Comparison of ENCODE assay signal across 15 cellular contexts in genomic region chr7:140453785-140454656, GRCh38. TPM values are rescaled to one million over a fixed set of nuclear protein-coding genes. Genes with fewer than 3 reads are reported as not detected.
DNase-seq lines count a peak whose midpoint lies in the region; ATAC-seq and TF ChIP-seq lines count a peak whose summit lies in the region.
"Not testable (repeated sequence)": the region's sequence is repeated elsewhere in the genome, so short reads cannot be mapped to it uniquely, and the experiment has no call there.
"Had no signal": no experiment of that assay in that cellular context is flagged by ENCODE, and none has a peak within 500 bp of the region (broad histone marks: within the 10 kb centered on the region; RNA-seq: fewer than 3 reads in every experiment).

No MANE protein-coding gene starts in this region.

- peaks cover 44% of the 10 kb centered on the region for H3K4me1 Mint-ChIP-seq in CD4-positive, alpha-beta T cell (ENCODE audit: low read depth)
- peaks cover 43% of the 10 kb centered on the region for H3K4me1 Mint-ChIP-seq in activated CD8-positive, alpha-beta memory T cell treated with anti-CD3 and anti-CD28 coated beads, Interleukin-2, amount 10 ng/mL, durations not matched to agents 7 days and 5 days
- H3K4me1 Mint-ChIP-seq in activated naive CD4-positive, alpha-beta T cell treated with anti-CD3 and anti-CD28 coated beads, Interleukin-2, amount 10 ng/mL, durations not matched to agents 7 days and 5 days = peaks cover 32% of the 10 kb centered on the region
- H3K4me1 Mint-ChIP-seq in naive thymus-derived CD4-positive, alpha-beta T cell = peaks cover 20 to 54% (median 28%) of the 10 kb centered on the region in 7 donors
- peaks cover 35% of the 10 kb centered on the region for H3K4me1 Mint-ChIP-seq in stimulated activated memory B cell treated with anti-CD40 and anti-IgM and Interleukin-4, amounts not matched to agents 10 μg/mL and 1 μg/mL and 100 μg/mL, for 72 hours

- H3K9ac ChIP-seq in HUES64 (ENCODE audit: low read depth, low read length) = not testable (repeated sequence)
- H3K9ac ChIP-seq in colonic mucosa (ENCODE audit: low read depth in 2 of 2, low read length in 2 of 2) = peak overlapping the region in 1 of 2 donors; percentile 64

- not testable (repeated sequence) for H3K9me3 ChIP-seq in CD4-positive, alpha-beta T cell (ENCODE audit: control insufficient read depth, low read length); HUES64 (ENCODE audit: insufficient read depth, low read depth, low read length); colonic mucosa; naive thymus-derived CD4-positive, alpha-beta T cell (ENCODE audit: control insufficient read depth in 2 of 3, low read length in 3 of 3)

- H3K27ac Mint-ChIP-seq in CD4-positive, alpha-beta T cell = peak overlapping the region; percentile 45
- peak overlapping the region; percentile 75 for H3K27ac Mint-ChIP-seq in activated CD8-positive, alpha-beta memory T cell treated with anti-CD3 and anti-CD28 coated beads, Interleukin-2, amount 10 ng/mL, durations not matched to agents 7 days and 5 days
- H3K27ac Mint-ChIP-seq in activated naive CD4-positive, alpha-beta T cell treated with anti-CD3 and anti-CD28 coated beads, Interleukin-2, amount 10 ng/mL, durations not matched to agents 7 days and 5 days = peak overlapping the region; percentile 3
- H3K27ac Mint-ChIP-seq in naive thymus-derived CD4-positive, alpha-beta T cell = peak overlapping the region in 8 of 9 donors; percentile 28 to 82 (median 68)
- peak overlapping the region; percentile 80 for H3K27ac Mint-ChIP-seq in stimulated activated memory B cell treated with anti-CD40 and anti-IgM and Interleukin-4, amounts not matched to agents 10 μg/mL and 1 μg/mL and 100 μg/mL, for 72 hours

- POLR2A ChIA-PET in CD4-positive, alpha-beta T cell (lab: Charles Lee) = interaction anchor here (1.0 kb wide), 1 partner anchor 77 kb away, joined by 4 read pairs; no protein-coding TSS in a partner anchor
- POLR2A ChIA-PET in naive thymus-derived CD4-positive, alpha-beta T cell (lab: Charles Lee) = interaction anchor here (1.0 kb wide), 1 partner anchor 24 kb away, joined by 5 read pairs; no protein-coding TSS in a partner anchor

- H3K27me3 ChIP-seq in CD4-positive, alpha-beta T cell (ENCODE audit: control insufficient read depth, insufficient read depth, low read length); HUES64 (ENCODE audit: insufficient read depth, low read length); colonic mucosa; naive thymus-derived CD4-positive, alpha-beta T cell (ENCODE audit: control insufficient read depth in 2 of 2, insufficient read depth in 2 of 2, low read length in 2 of 2): not testable (repeated sequence)

- WGBS in HUES64 = 96% methylated on average over 7 of the region's 9 CpGs

- H3K27me3 Mint-ChIP-seq in CD4-positive, alpha-beta T cell; activated CD8-positive, alpha-beta memory T cell treated with anti-CD3 and anti-CD28 coated beads, Interleukin-2, amount 10 ng/mL, durations not matched to agents 7 days and 5 days; activated naive CD4-positive, alpha-beta T cell treated with anti-CD3 and anti-CD28 coated beads, Interleukin-2, amount 10 ng/mL, durations not matched to agents 7 days and 5 days; naive thymus-derived CD4-positive, alpha-beta T cell; stimulated activated memory B cell treated with anti-CD40 and anti-IgM and Interleukin-4, amounts not matched to agents 10 μg/mL and 1 μg/mL and 100 μg/mL, for 72 hours: not testable (repeated sequence)

- H3K9me3 Mint-ChIP-seq in CD4-positive, alpha-beta T cell; activated CD8-positive, alpha-beta memory T cell treated with anti-CD3 and anti-CD28 coated beads, Interleukin-2, amount 10 ng/mL, durations not matched to agents 7 days and 5 days (ENCODE audit: low read depth); activated naive CD4-positive, alpha-beta T cell treated with anti-CD3 and anti-CD28 coated beads, Interleukin-2, amount 10 ng/mL, durations not matched to agents 7 days and 5 days; naive thymus-derived CD4-positive, alpha-beta T cell; stimulated activated memory B cell treated with anti-CD40 and anti-IgM and Interleukin-4, amounts not matched to agents 10 μg/mL and 1 μg/mL and 100 μg/mL, for 72 hours: not testable (repeated sequence)

- intact Hi-C loops in CD4-positive, alpha-beta T cell (cut with DNase I, micrococcal nuclease); colonic mucosa (cut with DNase I); naive thymus-derived CD4-positive, alpha-beta T cell (cut with micrococcal nuclease): not testable (repeated sequence)

- H3K36me3 ChIP-seq in HUES64 (ENCODE audit: insufficient read depth, low read length) = peaks cover 61% of the 10 kb centered on the region
- H3K36me3 ChIP-seq in colonic mucosa = not testable (repeated sequence)
- peaks cover 17 to 60% (median 19%) of the 10 kb centered on the region in 3 experiments for H3K36me3 ChIP-seq in naive thymus-derived CD4-positive, alpha-beta T cell (ENCODE audit: control insufficient read depth in 2 of 3, insufficient read depth in 3 of 3, low read length in 3 of 3)

- not testable (repeated sequence) for H3K4me3 Mint-ChIP-seq in CD4-positive, alpha-beta T cell; activated CD8-positive, alpha-beta memory T cell treated with anti-CD3 and anti-CD28 coated beads, Interleukin-2, amount 10 ng/mL, durations not matched to agents 7 days and 5 days; activated naive CD4-positive, alpha-beta T cell treated with anti-CD3 and anti-CD28 coated beads, Interleukin-2, amount 10 ng/mL, durations not matched to agents 7 days and 5 days; stimulated activated memory B cell treated with anti-CD40 and anti-IgM and Interleukin-4, amounts not matched to agents 10 μg/mL and 1 μg/mL and 100 μg/mL, for 72 hours
- peak overlapping the region in 1 of 10 donors; percentile 3 for H3K4me3 Mint-ChIP-seq in naive thymus-derived CD4-positive, alpha-beta T cell

- not testable (repeated sequence) for H3K27ac ChIP-seq in CD4-positive, alpha-beta T cell (ENCODE audit: low read depth, low read length); naive thymus-derived CD4-positive, alpha-beta T cell (ENCODE audit: low read depth, low read length)
- H3K27ac ChIP-seq in HUES64 (ENCODE audit: low read depth, low read length) = peak overlapping the region; percentile 8; the same call in 1 of the 2 replicates
- peak overlapping the region; percentile 89 for H3K27ac ChIP-seq in VCaP
- H3K27ac ChIP-seq in colonic mucosa = peak overlapping the region; percentile 66

- TF ChIP-seq CTCF in CD4-positive, alpha-beta T cell (IDR thresholded peaks at IDR 0.05); VCaP (conservative IDR thresholded peaks at IDR 0.05); colonic mucosa (IDR thresholded peaks at IDR 0.05): not testable (repeated sequence)

- H3K4me1 ChIP-seq in HUES64 (ENCODE audit: insufficient read depth, low read length) = peaks cover 54% of the 10 kb centered on the region
- not testable (repeated sequence) for H3K4me1 ChIP-seq in colonic mucosa; naive thymus-derived CD4-positive, alpha-beta T cell (ENCODE audit: control insufficient read depth in 2 of 2, insufficient read depth in 2 of 2, low read length in 2 of 2)

- H3K36me3 Mint-ChIP-seq in CD4-positive, alpha-beta T cell (ENCODE audit: low read depth) = peaks cover 67% of the 10 kb centered on the region
- peaks cover 51% of the 10 kb centered on the region for H3K36me3 Mint-ChIP-seq in activated CD8-positive, alpha-beta memory T cell treated with anti-CD3 and anti-CD28 coated beads, Interleukin-2, amount 10 ng/mL, durations not matched to agents 7 days and 5 days
- peaks cover 48% of the 10 kb centered on the region for H3K36me3 Mint-ChIP-seq in activated naive CD4-positive, alpha-beta T cell treated with anti-CD3 and anti-CD28 coated beads, Interleukin-2, amount 10 ng/mL, durations not matched to agents 7 days and 5 days
- peaks cover 23 to 52% (median 33%) of the 10 kb centered on the region in 5 donors for H3K36me3 Mint-ChIP-seq in naive thymus-derived CD4-positive, alpha-beta T cell
- H3K36me3 Mint-ChIP-seq in stimulated activated memory B cell treated with anti-CD40 and anti-IgM and Interleukin-4, amounts not matched to agents 10 μg/mL and 1 μg/mL and 100 μg/mL, for 72 hours = peaks cover 55% of the 10 kb centered on the region

- H3K4me3 ChIP-seq in HUES64 (ENCODE audit: low read length); colonic mucosa; naive thymus-derived CD4-positive, alpha-beta T cell (ENCODE audit: low read length): not testable (repeated sequence)

- not testable (repeated sequence) for DNase-seq in CD4-positive, alpha-beta T cell; activated naive CD4-positive, alpha-beta T cell treated with anti-CD3 and anti-CD28 coated beads, Interleukin-2, amount 10 ng/mL, durations not matched to agents 7 days and 5 days; colonic mucosa; naive thymus-derived CD4-positive, alpha-beta T cell
- DNase-seq in activated CD8-positive, alpha-beta memory T cell treated with anti-CD3 and anti-CD28 coated beads, Interleukin-2, amount 10 ng/mL, durations not matched to agents 7 days and 5 days = peak; percentile 55

- ATAC-seq in CD4-positive, alpha-beta T cell (ENCODE audit: poor library complexity); naive thymus-derived CD4-positive, alpha-beta T cell: not testable (repeated sequence)
- peak; percentile 10 for ATAC-seq in activated CD8-positive, alpha-beta memory T cell treated with anti-CD3 and anti-CD28 coated beads, Interleukin-2, amount 10 ng/mL, durations not matched to agents 7 days and 5 days
- peak; percentile 57 for ATAC-seq in stimulated activated memory B cell treated with anti-CD40 and anti-IgM and Interleukin-4, amounts not matched to agents 10 μg/mL and 1 μg/mL and 100 μg/mL, for 72 hours

- CTCF ChIA-PET in CD4-positive, alpha-beta T cell (lab: Charles Lee); naive thymus-derived CD4-positive, alpha-beta T cell (lab: Charles Lee): not testable (repeated sequence)
- CTCF ChIA-PET in activated CD8-positive, alpha-beta memory T cell treated with anti-CD3 and anti-CD28 coated beads, Interleukin-2, amount 10 ng/mL, durations not matched to agents 7 days and 5 days (lab: Charles Lee) = interaction anchor here (1.7 to 2.6 kb wide), 2 partner anchors 10 to 41 kb away, joined by 4 to 10 read pairs; no protein-coding TSS in a partner anchor
- CTCF ChIA-PET in activated naive CD4-positive, alpha-beta T cell treated with anti-CD3 and anti-CD28 coated beads, Interleukin-2, amount 10 ng/mL, durations not matched to agents 7 days and 5 days (lab: Charles Lee) = interaction anchor here (0.6 to 1.5 kb wide), 3 partner anchors 10 to 34 kb away, joined by 3 to 4 read pairs (median 4); no protein-coding TSS in a partner anchor

RNA-seq across cellular contexts. Expression of gene MKRN1, which starts 25.3 kb away (rescaled TPM):
- 100 to 1,000 TPM; 115 to 129 TPM for total RNA-seq in CD4-positive, alpha-beta T cell
- 45.8 TPM for polyA plus RNA-seq in HUES64 (2013, experiment 1 of 2)
- 51.1 TPM for polyA plus RNA-seq in HUES64 (2013, experiment 2 of 2)
- 10 to 100 TPM; 64.2 to 75.5 TPM for total RNA-seq in activated CD8-positive, alpha-beta memory T cell treated with anti-CD3 and anti-CD28 coated beads, Interleukin-2, amount 10 ng/mL, durations not matched to agents 7 days and 5 days
- total RNA-seq in colonic mucosa = 100 to 1,000 TPM; 175 to 240 TPM
- 100 to 1,000 TPM in 4 of 5 experiments, 10 to 100 TPM in 1; 85.1 to 162 (median 144) TPM for total RNA-seq in naive thymus-derived CD4-positive, alpha-beta T cell
- 100 to 1,000 TPM; 117 to 136 TPM for polyA plus RNA-seq in naive thymus-derived CD4-positive, alpha-beta T cell

RNA-seq across cellular contexts. Expression of gene RAB19, which starts 50.2 kb away (rescaled TPM):
- 1 to 10 TPM; 1.6 to 2.8 TPM for total RNA-seq in CD4-positive, alpha-beta T cell
- 2.1 TPM for polyA plus RNA-seq in HUES64 (2013, experiment 1 of 2)
- polyA plus RNA-seq in HUES64 (2013, experiment 2 of 2) = 3.0 TPM
- total RNA-seq in activated CD8-positive, alpha-beta memory T cell treated with anti-CD3 and anti-CD28 coated beads, Interleukin-2, amount 10 ng/mL, durations not matched to agents 7 days and 5 days = 1 to 10 TPM; 5.0 to 7.3 TPM
- 10 to 100 TPM; 18.8 to 22.7 TPM for total RNA-seq in colonic mucosa
- 10 to 100 TPM in 1 of 5 experiments, 1 to 10 TPM in 4; 1.8 to 13.3 (median 3.3) TPM for total RNA-seq in naive thymus-derived CD4-positive, alpha-beta T cell
- polyA plus RNA-seq in naive thymus-derived CD4-positive, alpha-beta T cell = 1 to 10 TPM; 3.0 to 3.3 TPM
- total RNA-seq: astrocyte, frontal cortex, H4, OCI-LY7, posterior vena cava, thoracic aorta, uterus had no signal

RNA-seq across cellular contexts. Expression of gene SLC37A3, which starts 55.7 kb away (rescaled TPM):
- total RNA-seq in CD4-positive, alpha-beta T cell = 10 to 100 TPM; 23.5 to 25.6 TPM
- polyA plus RNA-seq in HUES64 (2013, experiment 1 of 2) = 31.6 TPM
- polyA plus RNA-seq in HUES64 (2013, experiment 2 of 2) = 40.2 TPM
- 10 to 100 TPM; 27.0 to 35.3 TPM for total RNA-seq in activated CD8-positive, alpha-beta memory T cell treated with anti-CD3 and anti-CD28 coated beads, Interleukin-2, amount 10 ng/mL, durations not matched to agents 7 days and 5 days
- total RNA-seq in colonic mucosa = 10 to 100 TPM; 47.8 to 52.9 TPM
- total RNA-seq in naive thymus-derived CD4-positive, alpha-beta T cell = 10 to 100 TPM; 26.8 to 72.7 (median 39.4) TPM
- 10 to 100 TPM; 18.5 to 20.7 TPM for polyA plus RNA-seq in naive thymus-derived CD4-positive, alpha-beta T cell

Comparison
In these comparisons a context has a peak if more than half of its experiments do, and no peak if none do; other contexts are left out.
1. H3K27ac Mint-ChIP-seq: peak in every context shown above with its lines; median percentile 80 in stimulated activated memory B cell treated with anti-CD40 and anti-IgM and Interleukin-4, amounts not matched to agents 10 μg/mL and 1 μg/mL and 100 μg/mL, for 72 hours; 75 in activated CD8-positive, alpha-beta memory T cell treated with anti-CD3 and anti-CD28 coated beads, Interleukin-2, amount 10 ng/mL, durations not matched to agents 7 days and 5 days; 68 in naive thymus-derived CD4-positive, alpha-beta T cell; 45 in CD4-positive, alpha-beta T cell; 3 in activated naive CD4-positive, alpha-beta T cell treated with anti-CD3 and anti-CD28 coated beads, Interleukin-2, amount 10 ng/mL, durations not matched to agents 7 days and 5 days.